ENCODE assay signal across 12 cellular contexts in the genomic region with DNA sequence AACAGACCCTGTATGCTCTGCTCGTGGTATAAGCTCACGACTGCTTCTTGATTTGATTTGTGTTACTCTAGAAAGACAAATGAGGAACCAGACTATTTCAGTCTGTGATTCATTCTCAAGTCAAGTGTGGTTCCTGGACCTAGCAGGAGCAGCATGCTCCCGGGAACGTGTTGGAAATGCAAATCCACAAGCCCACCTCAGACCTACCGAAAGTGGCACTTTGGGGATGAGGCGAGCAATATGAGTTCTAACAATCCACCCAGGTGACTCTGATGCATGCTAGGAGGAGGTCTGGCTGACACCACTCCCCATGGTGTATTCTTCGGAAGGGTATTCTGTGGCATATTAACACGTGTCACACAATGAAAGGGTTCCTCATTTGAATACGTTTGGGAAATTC. TPM values are rescaled to one million over a fixed set of nuclear protein-coding genes. Genes with fewer than 3 reads are reported as not detected.
DNase-seq lines count a peak whose midpoint lies in the region; ATAC-seq, FAIRE-seq and TF ChIP-seq lines count a peak whose summit lies in the region.
"Had no signal": no experiment of that assay in that cellular context is flagged by ENCODE, and none has a peak within 500 bp of the region (broad histone marks: within the 10 kb centered on the region; RNA-seq: fewer than 3 reads in every experiment).

No MANE protein-coding gene starts in this region.

- H3K9ac ChIP-seq in endodermal cell (ENCODE audit: extremely low read depth, low read length, poor library complexity, severe bottlenecking): no peak overlapping the region

- H3K9me3 ChIP-seq in right cardiac atrium (ENCODE audit: control insufficient read depth, low read length): no peaks in the 10 kb centered on the region
- no peaks in the 10 kb centered on the region for H3K9me3 ChIP-seq in endodermal cell (ENCODE audit: control insufficient read depth, low read length)
- H3K9me3 ChIP-seq: body of pancreas, right atrium auricular region had no signal

- no peaks in the 10 kb centered on the region for H3K36me3 Mint-ChIP-seq in endodermal cell (ENCODE audit: low read depth)

- no peak overlapping the region for H3K4me3 ChIP-seq in GM06990 (replicated peaks; ENCODE audit: low read depth, low read length)
- no peak overlapping the region for H3K4me3 ChIP-seq in right cardiac atrium (ENCODE audit: low read length)
- no peak overlapping the region for H3K4me3 ChIP-seq in endodermal cell (ENCODE audit: low read length)
- H3K4me3 ChIP-seq: body of pancreas, right atrium auricular region had no signal

- no peaks in the 10 kb centered on the region for H3K36me3 ChIP-seq in GM06990 (ENCODE audit: control insufficient read depth, insufficient read depth, low read length)
- no peaks in the 10 kb centered on the region for H3K36me3 ChIP-seq in endodermal cell (ENCODE audit: control insufficient read depth, insufficient read depth, low read length)
- H3K36me3 ChIP-seq: right atrium auricular region had no signal

- FAIRE-seq in D721Med (lab: Jason Lieb, UNC): no peak

- H3K27me3 Mint-ChIP-seq in endodermal cell (ENCODE audit: insufficient read depth): peaks cover under 1% of the 10 kb centered on the region

- H3K4me3 Mint-ChIP-seq in endodermal cell: no peak overlapping the region

- H3K4me1 ChIP-seq in right cardiac atrium (ENCODE audit: control insufficient read depth, insufficient read depth, low read length): no peaks in the 10 kb centered on the region
- H3K4me1 ChIP-seq in endodermal cell (ENCODE audit: control insufficient read depth, insufficient read depth, low read length): no peaks in the 10 kb centered on the region
- H3K4me1 ChIP-seq: body of pancreas, right atrium auricular region had no signal

- peak; percentile 91 for ATAC-seq in GM19351 (IDR thresholded peaks at IDR 0.05; ENCODE audit: unreplicated experiment)
- peak; percentile 80 for ATAC-seq in HG02759 (IDR thresholded peaks at IDR 0.05; ENCODE audit: unreplicated experiment)
- ATAC-seq in HG03520 (IDR thresholded peaks at IDR 0.05; ENCODE audit: unreplicated experiment): peak; percentile 73
- ATAC-seq in right cardiac atrium: no peak
- ATAC-seq: body of pancreas had no signal

- WGBS in right cardiac atrium: 66% methylated on average over 9 of the region's 9 CpGs
- WGBS in endodermal cell (ENCODE audit: insufficient coverage in 1 of 2, insufficient read length in 1 of 2), 2 experiments: 83 to 88% methylated on average over 9 of the region's 9 CpGs

- TF ChIP-seq CTCF in GM06990 (IDR thresholded peaks at IDR 0.05; ENCODE audit: insufficient read depth, low read length, poor library complexity, severe bottlenecking): no peak
- TF ChIP-seq CTCF in D721Med (IDR thresholded peaks at IDR 0.05; ENCODE audit: insufficient read depth, missing control alignments): no peak
- TF ChIP-seq CTCF in endodermal cell (conservative IDR thresholded peaks at IDR 0.05): no peak

- DNase-seq in GM06990 (ENCODE audit: extremely low read depth, insufficient read length): peak; percentile 48
- no peak for DNase-seq in D721Med (ENCODE audit: insufficient read length, low spot score)
- DNase-seq in right cardiac atrium: no peak
- DNase-seq in endodermal cell: no peak
- DNase-seq in stimulated activated CD8-positive, alpha-beta memory T cell treated with anti-CD3 and anti-CD28 coated beads, Interleukin-4, amount 100 ng/mL, for 48 hours: no peak
- DNase-seq: body of pancreas, NCI-H446, Right ventricle myocardium superior had no signal

- H3K27ac Mint-ChIP-seq in endodermal cell: no peak overlapping the region

- H3K27me3 ChIP-seq in GM06990 (replicated peaks; ENCODE audit: control insufficient read depth, insufficient read depth, low read length) (no peaks in the 10 kb centered on the region), right cardiac atrium (ENCODE audit: control insufficient read depth, insufficient read depth) (no peaks in the 10 kb centered on the region), endodermal cell (ENCODE audit: control insufficient read depth, insufficient read depth, low read length, poor library complexity, severe bottlenecking) (no peaks in the 10 kb centered on the region)
- H3K27me3 ChIP-seq: body of pancreas, right atrium auricular region had no signal

- peaks cover 2% of the 10 kb centered on the region for H3K4me1 Mint-ChIP-seq in endodermal cell

- no peak overlapping the region for H3K27ac ChIP-seq in right cardiac atrium (ENCODE audit: low read length)
- no peak overlapping the region for H3K27ac ChIP-seq in endodermal cell (ENCODE audit: low read depth, low read length)
- H3K27ac ChIP-seq: body of pancreas, right atrium auricular region had no signal

- no peaks in the 10 kb centered on the region for H3K9me3 Mint-ChIP-seq in endodermal cell

- intact Hi-C loops in right cardiac atrium (cut with DNase I): no loop called here

RNA-seq across cellular contexts. Expression of a gene that starts 59.5 kb away (rescaled TPM):
- 10 to 100 TPM in 2 of 4 donors, 1 to 10 TPM in 2; 9.0 to 12.5 (median 10.2) TPM for total RNA-seq in right cardiac atrium
- polyA plus RNA-seq in right cardiac atrium: 4.3 TPM
- total RNA-seq in endodermal cell: 10 to 100 TPM; 28.8 to 36.1 TPM
- 64.9 TPM for polyA plus RNA-seq in endodermal cell (2013, experiment 1 of 2)
- polyA plus RNA-seq in endodermal cell (2013, experiment 2 of 2): 56.9 TPM

Comparison
In these comparisons a context has a peak if more than half of its experiments do, and no peak if none do; other contexts are left out.
1. ATAC-seq: peak in GM19351 (single experiment), HG02759 (single experiment) and HG03520 (single experiment); none in right cardiac atrium (0 of 2).